Comparison of ENCODE assay signal across 19 cellular contexts in the genomic region with DNA sequence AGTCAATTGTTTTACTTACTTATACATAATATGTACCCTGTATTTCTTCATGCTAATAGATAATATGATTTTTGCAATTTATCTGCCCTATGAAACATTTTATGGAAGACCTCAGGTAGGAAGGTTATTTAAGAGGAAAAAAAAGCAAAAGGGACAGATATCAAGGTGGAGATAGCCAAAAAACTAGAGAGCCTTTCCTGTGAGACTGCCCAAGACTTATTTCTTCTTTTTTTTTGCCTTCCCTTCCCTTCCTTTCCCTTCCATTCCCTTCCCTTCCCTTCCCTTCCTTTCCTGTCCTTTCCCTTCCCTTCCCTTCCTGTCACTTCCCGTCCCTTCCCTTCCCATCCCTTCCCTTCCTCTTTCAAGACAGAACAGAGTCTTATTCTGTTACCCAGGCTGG.
"Had no signal": no experiment of that assay in that cellular context is flagged by ENCODE, and none has a peak within 500 bp of the region (broad histone marks: within the 10 kb centered on the region; RNA-seq: fewer than 3 reads in every experiment).

No MANE protein-coding gene starts in this region.

- H3K9me3 Mint-ChIP-seq: natural killer cell treated with Interleukin-12 subunit alpha and Interleukin-12 subunit beta and Interleukin-15 and Interleukin-18, amount 100 ng/mL, for 72 hours had no signal

- H2AFZ ChIP-seq: neural progenitor cell had no signal

- H3K4me2 ChIP-seq: neural progenitor cell had no signal

- H3K4me1 ChIP-seq: neural progenitor cell had no signal

- H3K27me3 ChIP-seq: neural progenitor cell, pancreas, stomach, transverse colon had no signal

- H3K36me3 Mint-ChIP-seq: natural killer cell treated with Interleukin-12 subunit alpha and Interleukin-12 subunit beta and Interleukin-15 and Interleukin-18, amount 100 ng/mL, for 72 hours had no signal

- H3K27me3 Mint-ChIP-seq: progenitor cell of endocrine pancreas had no signal

- H3K27ac ChIP-seq: neural progenitor cell, stomach, thoracic aorta, transverse colon had no signal

- H3K4me3 ChIP-seq: neural progenitor cell, pancreas, stomach, thoracic aorta, transverse colon had no signal

- H3K36me3 ChIP-seq: neural progenitor cell, pancreas, stomach, thoracic aorta, transverse colon had no signal

- ATAC-seq: left colon; natural killer cell treated with Interleukin-12 subunit alpha and Interleukin-12 subunit beta and Interleukin-15 and Interleukin-18, amount 100 ng/mL, for 72 hours; pancreas; sciatic nerve; stimulated activated naive B cell treated with anti-CD40 and anti-IgM and Interleukin-4, amounts not matched to agents 10 μg/mL and 1 μg/mL and 100 μg/mL, for 72 hours had no signal

- H3K4me3 Mint-ChIP-seq: natural killer cell treated with Interleukin-12 subunit alpha and Interleukin-12 subunit beta and Interleukin-15 and Interleukin-18, amount 100 ng/mL, for 72 hours; neural progenitor cell; stimulated activated naive B cell treated with anti-CD40 and anti-IgM and Interleukin-4, amounts not matched to agents 10 μg/mL and 1 μg/mL and 100 μg/mL, for 72 hours had no signal

- H3K27ac Mint-ChIP-seq: natural killer cell treated with Interleukin-12 subunit alpha and Interleukin-12 subunit beta and Interleukin-15 and Interleukin-18, amount 100 ng/mL, for 72 hours; neural progenitor cell; stimulated activated naive B cell treated with anti-CD40 and anti-IgM and Interleukin-4, amounts not matched to agents 10 μg/mL and 1 μg/mL and 100 μg/mL, for 72 hours had no signal

- H3K9ac ChIP-seq: neural progenitor cell had no signal

- DNase-seq: cerebellar nuclear complex; dermis blood vessel endothelial cell; kidney; left colon; mammary epithelial cell; midbrain; occipital lobe; pancreas; stimulated activated CD4-positive, alpha-beta T cell treated with anti-CD3 and anti-CD28 coated beads, Interleukin-2, amount 100 ng/mL, for 24 hours; stimulated activated CD4-positive, alpha-beta T cell treated with anti-CD3 and anti-CD28 coated beads, Interleukin-4, amount 100 ng/mL, for 4 hours; stimulated activated naive B cell treated with anti-CD40 and anti-IgM and Interleukin-4, amounts not matched to agents 10 μg/mL and 1 μg/mL and 100 μg/mL, for 72 hours; stomach; substantia nigra; transverse colon had no signal

- H3K4me1 Mint-ChIP-seq: neural progenitor cell; stimulated activated naive B cell treated with anti-CD40 and anti-IgM and Interleukin-4, amounts not matched to agents 10 μg/mL and 1 μg/mL and 100 μg/mL, for 72 hours had no signal

- H3K9me3 ChIP-seq: pancreas, thoracic aorta, transverse colon had no signal
